9 cellular contexts compared by ENCODE assay signal in the genomic region with DNA sequence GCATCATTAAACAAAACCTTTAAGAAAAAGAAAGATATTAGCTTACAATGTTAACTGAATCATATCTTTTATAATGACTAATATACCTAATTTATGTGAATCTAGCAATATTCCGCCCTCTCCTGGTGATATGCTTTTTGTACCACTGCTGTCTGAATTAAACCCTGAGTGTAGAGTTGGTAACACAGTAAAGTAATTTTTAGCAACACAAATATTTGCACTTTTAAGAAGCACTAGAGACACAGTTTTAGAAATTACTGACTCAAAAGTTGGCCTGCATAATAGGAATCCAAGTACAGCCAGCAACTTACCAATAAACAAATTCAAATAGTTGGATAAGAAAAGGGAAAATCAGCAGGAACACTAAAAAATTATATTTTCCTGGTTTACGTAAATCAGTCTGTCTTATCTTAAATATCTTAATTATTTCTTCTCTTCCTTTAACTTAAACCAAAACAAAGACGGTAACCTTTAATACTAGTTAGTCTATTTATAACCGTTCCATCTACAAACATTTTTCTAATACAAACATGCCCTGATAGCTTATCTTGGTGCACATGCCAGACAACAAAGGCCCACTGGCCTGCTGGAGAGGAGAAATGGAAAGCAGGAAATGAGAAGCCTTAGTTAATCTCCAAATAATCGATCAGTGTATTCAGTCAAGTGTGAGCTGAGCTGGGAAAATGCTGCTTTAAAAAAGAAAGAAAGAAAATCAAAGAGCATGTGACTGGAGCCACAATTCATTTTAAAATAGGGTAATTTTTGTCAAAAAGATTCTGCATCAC.
DNase-seq lines count a peak whose midpoint lies in the region; ATAC-seq, FAIRE-seq and TF ChIP-seq lines count a peak whose summit lies in the region.
"Had no signal": no experiment of that assay in that cellular context is flagged by ENCODE, and none has a peak within 500 bp of the region (broad histone marks: within the 10 kb centered on the region; RNA-seq: fewer than 3 reads in every experiment).

No MANE protein-coding gene starts in this region.

- H3K27ac ChIP-seq in sigmoid colon (peak overlapping the region; percentile 35 to 53 (median 42)), Peyer's patch (peak overlapping the region in 1 of 4 donors; percentile 23)

- no peaks in the 10 kb centered on the region for H3K27me3 ChIP-seq in GM06990 (replicated peaks; ENCODE audit: control insufficient read depth, insufficient read depth, low read length)
- no peaks in the 10 kb centered on the region for H3K27me3 ChIP-seq in sigmoid colon
- no peaks in the 10 kb centered on the region for H3K27me3 ChIP-seq in Peyer's patch

- no peak for DNase-seq in GM06990 (ENCODE audit: extremely low read depth, insufficient read length)
- DNase-seq in RCC 7860 (ENCODE audit: low spot score), result no peak
- DNase-seq in foreskin fibroblast, result peak; percentile 26 to 64
- no peak for DNase-seq in sigmoid colon
- no peak for DNase-seq in Peyer's patch
- no peak for DNase-seq in effector memory CD8-positive, alpha-beta T cell
- DNase-seq in NCI-H2171 (lab: John Stamatoyannopoulos, UW), result no peak
- no peak for DNase-seq in activated CD4-positive, alpha-beta T cell treated with anti-CD3 and anti-CD28 coated beads for 4 hours

- no peaks in the 10 kb centered on the region for H3K27me3 Mint-ChIP-seq in effector memory CD8-positive, alpha-beta T cell

- H3K4me1 ChIP-seq in sigmoid colon (peaks cover 0 to 21% (median 18%) of the 10 kb centered on the region in 4 donors), Peyer's patch (peaks cover 0 to 14% (median 0%) of the 10 kb centered on the region in 4 donors)

- peak overlapping the region in 1 of 2 donors; percentile 7 for H3K27ac Mint-ChIP-seq in effector memory CD8-positive, alpha-beta T cell

- WGBS in sigmoid colon, 2 donors, result 61 to 68% methylated on average over 5 of the region's 5 CpGs

- H3K4me1 Mint-ChIP-seq in effector memory CD8-positive, alpha-beta T cell (ENCODE audit: low read depth in 2 of 2), result no peaks in the 10 kb centered on the region

- TF ChIP-seq EP300 in sigmoid colon (IDR thresholded peaks at IDR 0.05), result no peak

- ATAC-seq in effector memory CD8-positive, alpha-beta T cell (replicated peaks), result no peak

- H3K4me3 ChIP-seq in GM06990 (replicated peaks; ENCODE audit: low read depth, low read length), result no peak overlapping the region
- no peak overlapping the region for H3K4me3 ChIP-seq in foreskin fibroblast (ENCODE audit: low read depth in 1 of 2, low read length in 2 of 2)
- no peak overlapping the region for H3K4me3 ChIP-seq in sigmoid colon
- H3K4me3 ChIP-seq in Peyer's patch, result no peak overlapping the region

- no peaks in the 10 kb centered on the region for H3K36me3 ChIP-seq in GM06990 (ENCODE audit: control insufficient read depth, insufficient read depth, low read length)
- no peaks in the 10 kb centered on the region for H3K36me3 ChIP-seq in sigmoid colon
- no peaks in the 10 kb centered on the region for H3K36me3 ChIP-seq in Peyer's patch

- no peaks in the 10 kb centered on the region for H3K36me3 Mint-ChIP-seq in effector memory CD8-positive, alpha-beta T cell (ENCODE audit: insufficient read depth)

- intact Hi-C loops in sigmoid colon (cut with DNase I), result no loop called here

- H3K9me3 ChIP-seq in sigmoid colon (no peaks in the 10 kb centered on the region), Peyer's patch (no peaks in the 10 kb centered on the region)

- H3K9me3 Mint-ChIP-seq in effector memory CD8-positive, alpha-beta T cell, result no peaks in the 10 kb centered on the region

- TF ChIP-seq POLR2A in sigmoid colon (IDR thresholded peaks at IDR 0.05), result no peak
- TF ChIP-seq POLR2A in Peyer's patch (IDR thresholded peaks at IDR 0.05), result no peak

- peak; percentile 68 for FAIRE-seq in RCC 7860 (lab: Jason Lieb, UNC)
- FAIRE-seq: TTC549 had no signal

- TF ChIP-seq CTCF in GM06990 (IDR thresholded peaks at IDR 0.05; ENCODE audit: insufficient read depth, low read length, poor library complexity, severe bottlenecking) (peak; percentile 33), foreskin fibroblast (IDR thresholded peaks at IDR 0.05; ENCODE audit: low read depth, low read length) (peak; percentile 34), sigmoid colon (IDR thresholded peaks at IDR 0.05) (peak in 3 of 4 experiments; percentile 17 to 41 (median 37)), Peyer's patch (IDR thresholded peaks at IDR 0.05) (peak in 3 of 6 experiments; percentile 28 to 41 (median 37))

- H3K4me3 Mint-ChIP-seq in effector memory CD8-positive, alpha-beta T cell, result no peak overlapping the region

Comparison
In these comparisons a context has a peak if more than half of its experiments do, and no peak if none do; other contexts are left out.
1. DNase-seq: peak in foreskin fibroblast (2 of 2); none in GM06990 (single experiment), RCC 7860 (single experiment), sigmoid colon (single experiment), Peyer's patch (0 of 3), effector memory CD8-positive, alpha-beta T cell (0 of 3), NCI-H2171 (single experiment) and activated CD4-positive, alpha-beta T cell treated with anti-CD3 and anti-CD28 coated beads for 4 hours (0 of 2).